ENCODE assay signal across 22 cellular contexts in genomic region chrX:120270567-120270966, GRCh38. TPM values are rescaled to one million over a fixed set of nuclear protein-coding genes. Genes with fewer than 3 reads are reported as not detected.
DNase-seq lines count a peak whose midpoint lies in the region; ATAC-seq and TF ChIP-seq lines count a peak whose summit lies in the region.
"Had no signal": no experiment of that assay in that cellular context is flagged by ENCODE, and none has a peak within 500 bp of the region (broad histone marks: within the 10 kb centered on the region; RNA-seq: fewer than 3 reads in every experiment).

No MANE protein-coding gene starts in this region.

- H3K9me3 Mint-ChIP-seq in MCF 10A (ENCODE audit: unreplicated experiment): no peaks in the 10 kb centered on the region
- peaks cover 29% of the 10 kb centered on the region for H3K9me3 Mint-ChIP-seq in progenitor cell of endocrine pancreas (ENCODE audit: low read depth)
- H3K9me3 Mint-ChIP-seq: CD4-positive, alpha-beta T cell; CD8-positive, alpha-beta memory T cell; GM23338; HFFc6 had no signal

- H4K20me1 ChIP-seq in mammary epithelial cell (ENCODE audit: insufficient read depth, low read length): no peaks in the 10 kb centered on the region
- H4K20me1 ChIP-seq: BLaER1 had no signal

- 43% methylated on average over 4 of the region's 4 CpGs for WGBS in mammary epithelial cell (ENCODE audit: low coverage, missing lambda C conversion rate)
- WGBS in esophagus, 2 donors: 71 to 72% methylated on average over 4 of the region's 4 CpGs

- DNase-seq in MCF 10A (ENCODE audit: unreplicated experiment) (no peak), mammary epithelial cell (no peak), T-helper 17 cell (no peak), progenitor cell of endocrine pancreas (ENCODE audit: low spot score, unreplicated experiment) (no peak), HAP-1 (ENCODE audit: low spot score in 2 of 2) (no peak), colonic mucosa (no peak)
- DNase-seq: CD4-positive, alpha-beta T cell; CD8-positive, alpha-beta memory T cell; DMS 273 treated with DMSO at 0.1 percent for 48 hours; DMS79; EL; GDM1; H9; HFFc6 had no signal

- H3K27ac ChIP-seq in mammary epithelial cell (ENCODE audit: insufficient read depth, low read depth, low read length) (no peak overlapping the region), esophagus (ENCODE audit: low read depth in 2 of 2, low read length in 1 of 2) (peak overlapping the region; percentile 10 to 67), colonic mucosa (no peak overlapping the region)
- H3K27ac ChIP-seq: 22Rv1, BLaER1, C4-2B had no signal

- H3K4me1 Mint-ChIP-seq in MCF 10A (ENCODE audit: insufficient read depth, unreplicated experiment) (peaks cover 18% of the 10 kb centered on the region), T-helper 17 cell (peaks cover 6% of the 10 kb centered on the region), progenitor cell of endocrine pancreas (ENCODE audit: low read depth) (peaks cover 27% of the 10 kb centered on the region)

- H3K4me1 ChIP-seq in mammary epithelial cell (ENCODE audit: insufficient read depth, low read length) (no peaks in the 10 kb centered on the region), esophagus (ENCODE audit: control insufficient read depth in 2 of 2, insufficient read depth in 2 of 2, low read length in 1 of 2) (no peaks in the 10 kb centered on the region), HAP-1 (no peaks in the 10 kb centered on the region), colonic mucosa (no peaks in the 10 kb centered on the region)
- H3K4me1 ChIP-seq: BLaER1 had no signal

- intact Hi-C loops in MCF 10A (cut with micrococcal nuclease) (no loop called here), mammary epithelial cell (cut with micrococcal nuclease) (no loop called here), colonic mucosa (cut with DNase I) (no loop called here)

- H2AFZ ChIP-seq in mammary epithelial cell (ENCODE audit: low read depth, low read length): no peak overlapping the region
- H2AFZ ChIP-seq: GM23338 had no signal

- H3K27me3 Mint-ChIP-seq in MCF 10A (ENCODE audit: insufficient read depth, unreplicated experiment) (no peaks in the 10 kb centered on the region), T-helper 17 cell (no peaks in the 10 kb centered on the region), progenitor cell of endocrine pancreas (no peaks in the 10 kb centered on the region)
- H3K27me3 Mint-ChIP-seq: B cell; CD4-positive, alpha-beta T cell had no signal

- H3K4me2 ChIP-seq in mammary epithelial cell (ENCODE audit: insufficient read depth, low read depth, low read length): no peak overlapping the region
- H3K4me2 ChIP-seq: BLaER1, GM23338 had no signal

- BruUV-seq in MCF 10A (replicated peaks; lab: Mats Ljungman, UMichigan) (no TSS peak), mammary epithelial cell (replicated peaks; lab: Mats Ljungman, UMichigan) (no TSS peak)

- CTCF ChIA-PET in MCF 10A (lab: Yijun Ruan, JAX) (no interaction called here), mammary epithelial cell (lab: Charles Lee; ENCODE audit: low non-redundant PET) (no interaction called here)

- ATAC-seq in T-helper 17 cell (no peak), HG03439 (IDR thresholded peaks at IDR 0.05; ENCODE audit: unreplicated experiment) (no peak)
- ATAC-seq: GM12878, GM23338 had no signal

- POLR2A ChIA-PET in MCF 10A (lab: Yijun Ruan, JAX): interaction anchor here (0.7 to 4.1 kb wide), 8 partner anchors 10 to 290 kb away, joined by 3 to 63 read pairs (median 4); partner anchors contain the start of genes LAMP2 and ZBTB33

- H3K9me3 ChIP-seq in mammary epithelial cell (replicated peaks; ENCODE audit: insufficient read depth, low read length) (no peaks in the 10 kb centered on the region), T-helper 17 cell (ENCODE audit: control insufficient read depth, low read length, poor library complexity, severe bottlenecking) (no peaks in the 10 kb centered on the region), esophagus (ENCODE audit: control insufficient read depth in 2 of 2, insufficient read depth in 1 of 2, low read depth in 1 of 2, low read length in 1 of 2) (no peaks in the 10 kb centered on the region), HAP-1 (no peaks in the 10 kb centered on the region), colonic mucosa (no peaks in the 10 kb centered on the region)
- H3K9me3 ChIP-seq: BLaER1 had no signal

- H3K9ac ChIP-seq in mammary epithelial cell (ENCODE audit: insufficient read depth, low read length): no peak overlapping the region
- no peak overlapping the region for H3K9ac ChIP-seq in colonic mucosa (ENCODE audit: low read depth in 2 of 2, low read length in 2 of 2)
- H3K9ac ChIP-seq: BLaER1 had no signal

- H3K27ac Mint-ChIP-seq in MCF 10A (ENCODE audit: low read depth, unreplicated experiment) (peak overlapping the region; percentile 66), T-helper 17 cell (peak overlapping the region; percentile 84), progenitor cell of endocrine pancreas (peak overlapping the region; percentile 88)
- H3K27ac Mint-ChIP-seq: B cell, GM23338, H9, HFFc6 had no signal

- TF ChIP-seq CTCF in MCF 10A (IDR thresholded peaks at IDR 0.05; ENCODE audit: unreplicated experiment) (no peak), mammary epithelial cell (conservative IDR thresholded peaks at IDR 0.05 in 1 of 2, IDR thresholded peaks at IDR 0.05 in 1 of 2; ENCODE audit: extremely low read depth in 1 of 2, insufficient read depth in 1 of 2, low read depth in 1 of 2, low read length in 2 of 2) (no peak), progenitor cell of endocrine pancreas (IDR thresholded peaks at IDR 0.05; ENCODE audit: unreplicated experiment) (no peak), colonic mucosa (IDR thresholded peaks at IDR 0.05) (no peak)

- H3K27me3 ChIP-seq in mammary epithelial cell (ENCODE audit: insufficient read depth, low read length) (no peaks in the 10 kb centered on the region), esophagus (ENCODE audit: control insufficient read depth in 1 of 2, insufficient read depth in 2 of 2, low read length in 2 of 2) (no peaks in the 10 kb centered on the region), HAP-1 (ENCODE audit: low read depth) (no peaks in the 10 kb centered on the region), colonic mucosa (no peaks in the 10 kb centered on the region)
- H3K27me3 ChIP-seq: BLaER1 had no signal

- H3K36me3 ChIP-seq in mammary epithelial cell (ENCODE audit: insufficient read depth, low read length): no peaks in the 10 kb centered on the region
- H3K36me3 ChIP-seq in esophagus (ENCODE audit: control insufficient read depth in 2 of 2, insufficient read depth in 2 of 2, low read length in 1 of 2): no peaks in the 10 kb centered on the region
- H3K36me3 ChIP-seq in HAP-1 (replicated peaks): no peaks in the 10 kb centered on the region
- H3K36me3 ChIP-seq in colonic mucosa: no peaks in the 10 kb centered on the region
- H3K36me3 ChIP-seq: BLaER1 had no signal

- in situ Hi-C loops in mammary epithelial cell (cut with MboI; ENCODE audit: low sequenced_read_pairs in 2 of 2): no loop called here
- in situ Hi-C loops in HAP-1 (cut with MboI; ENCODE audit: low sequenced_read_pairs): no loop called here

- no peaks in the 10 kb centered on the region for H3K79me2 ChIP-seq in mammary epithelial cell (ENCODE audit: insufficient read depth, low read length)

- dilution Hi-C loops in mammary epithelial cell (cut with HindIII; ENCODE audit: low sequenced_read_pairs): no loop called here

- H3K36me3 Mint-ChIP-seq in MCF 10A (ENCODE audit: insufficient read depth, unreplicated experiment): peaks cover 11% of the 10 kb centered on the region
- H3K36me3 Mint-ChIP-seq in T-helper 17 cell (ENCODE audit: low read depth): no peaks in the 10 kb centered on the region
- no peaks in the 10 kb centered on the region for H3K36me3 Mint-ChIP-seq in progenitor cell of endocrine pancreas (ENCODE audit: insufficient read depth)
- H3K36me3 Mint-ChIP-seq: CD8-positive, alpha-beta memory T cell had no signal

- H3K4me3 Mint-ChIP-seq in MCF 10A (ENCODE audit: unreplicated experiment): no peak overlapping the region
- no peak overlapping the region for H3K4me3 Mint-ChIP-seq in T-helper 17 cell
- H3K4me3 Mint-ChIP-seq in progenitor cell of endocrine pancreas (ENCODE audit: low read depth): no peak overlapping the region
- H3K4me3 Mint-ChIP-seq: B cell; CD4-positive, alpha-beta T cell; CD8-positive, alpha-beta memory T cell; GM23338; H9; HFFc6 had no signal

- H3K4me3 ChIP-seq in mammary epithelial cell (replicated peaks in 1 of 3; ENCODE audit: insufficient read depth in 1 of 3, low read depth in 2 of 3, low read length in 3 of 3) (no peak overlapping the region), esophagus (ENCODE audit: low read depth in 1 of 2, low read length in 2 of 2) (no peak overlapping the region), HAP-1 (no peak overlapping the region), colonic mucosa (no peak overlapping the region)
- H3K4me3 ChIP-seq: BLaER1, GM12878, GM23338 had no signal

RNA-seq across cellular contexts. Expression of gene ZBTB33, which starts 20.0 kb away (rescaled TPM):
- 11.4 and 12.5 TPM in 2 replicates for total RNA-seq in MCF 10A (2022)
- total RNA-seq in mammary epithelial cell: 10 to 100 TPM; 12.0 to 19.7 TPM
- 4.9 TPM for polyA plus RNA-seq in mammary epithelial cell
- polyA minus RNA-seq in mammary epithelial cell: 7.8 TPM
- 10 to 100 TPM; 20.5 to 21.5 TPM for total RNA-seq in T-helper 17 cell
- 1 to 10 TPM; 3.1 to 4.8 TPM for polyA plus RNA-seq in esophagus
- total RNA-seq in progenitor cell of endocrine pancreas: 40.4 and 41.3 TPM in 2 replicates
- 10 to 100 TPM; 11.3 to 13.6 TPM for total RNA-seq in colonic mucosa

RNA-seq across cellular contexts. Expression of gene TMEM255A, which starts 40.7 kb away (rescaled TPM):
- total RNA-seq in MCF 10A (2022) (not detected in 2 replicates), mammary epithelial cell (under 1 TPM in 1 of 2 donors, not detected in 1; 0.40 TPM), T-helper 17 cell (under 1 TPM in 1 of 2 donors, not detected in 1; 0.30 TPM), progenitor cell of endocrine pancreas (0.46 and 0.51 TPM in 2 replicates), colonic mucosa (1 to 10 TPM; 1.1 to 2.6 TPM)
- polyA plus RNA-seq in mammary epithelial cell (0.43 TPM), esophagus (under 1 TPM; 0.10 to 0.59 TPM)
- not detected for polyA minus RNA-seq in mammary epithelial cell
- total RNA-seq: CD4-positive, alpha-beta T cell had no signal

Comparison
In these comparisons a context has a peak if more than half of its experiments do, and no peak if none do; other contexts are left out.
1. H3K27ac ChIP-seq: peak in esophagus (2 of 2); none in mammary epithelial cell (single experiment) and colonic mucosa (single experiment).
2. Peak in every context shown above with its lines, with median percentiles within 50 percentile points of each other: H3K27ac Mint-ChIP-seq.